18 cellular contexts compared by ENCODE assay signal in genomic region chr5:122766130-122766529, GRCh38. TPM values are rescaled to one million over a fixed set of nuclear protein-coding genes. Genes with fewer than 3 reads are reported as not detected.
DNase-seq lines count a peak whose midpoint lies in the region; ATAC-seq, FAIRE-seq and TF ChIP-seq lines count a peak whose summit lies in the region.
"Had no signal": no experiment of that assay in that cellular context is flagged by ENCODE, and none has a peak within 500 bp of the region (broad histone marks: within the 10 kb centered on the region; RNA-seq: fewer than 3 reads in every experiment).

No MANE protein-coding gene starts in this region.

- no peak overlapping the region for H3K27ac ChIP-seq in K562 (ENCODE audit: extremely low read depth, low read depth, low read length)
- no peak overlapping the region for H3K27ac ChIP-seq in smooth muscle cell (ENCODE audit: low read depth)

- H3K9me3 ChIP-seq in K562 (replicated peaks; ENCODE audit: control insufficient read depth, insufficient read depth, low read depth, low read length), result no peaks in the 10 kb centered on the region
- no peaks in the 10 kb centered on the region for H3K9me3 ChIP-seq in smooth muscle cell (replicated peaks; ENCODE audit: low read depth)

- ATAC-seq in K562, result no peak
- ATAC-seq: GM12878 had no signal

- H3F3A ChIP-seq in smooth muscle cell (ENCODE audit: low read depth), result no peaks in the 10 kb centered on the region

- no peak for TF ChIP-seq POLR2A in K562 (conservative IDR thresholded peaks at IDR 0.05)

- in situ Hi-C loops in K562 (cut with MboI), result no loop called here

- TF ChIP-seq CTCF in K562 (IDR thresholded peaks at IDR 0.05 in 2 of 3, conservative IDR thresholded peaks at IDR 0.05 in 1 of 3; ENCODE audit: insufficient read depth in 2 of 3, low read depth in 1 of 3, low read length in 3 of 3), result no peak
- no peak for TF ChIP-seq CTCF in smooth muscle cell (IDR thresholded peaks at IDR 0.05; ENCODE audit: borderline replicate concordance, insufficient read depth, poor library complexity, severe bottlenecking)

- intact Hi-C loops in K562 (cut with micrococcal nuclease), result no loop called here

- no peaks in the 10 kb centered on the region for H3K36me3 ChIP-seq in K562 (ENCODE audit: control insufficient read depth, insufficient read depth, low read length)
- no peaks in the 10 kb centered on the region for H3K36me3 ChIP-seq in smooth muscle cell (ENCODE audit: low read depth)

- no peak for DNase-seq in K562 (ENCODE audit: extremely low read depth in 1 of 4, low spot score in 3 of 4)
- peak; percentile 56 for DNase-seq in foreskin melanocyte
- no peak for DNase-seq in smooth muscle cell (lab: John Stamatoyannopoulos, UW; ENCODE audit: unreplicated experiment)
- DNase-seq in ureter (ENCODE audit: low spot score), result no peak
- no peak for DNase-seq in NCI-H748 treated with DMSO at 0.1 percent for 48 hours (lab: John Stamatoyannopoulos, UW)
- no peak for DNase-seq in COR-L47 (lab: John Stamatoyannopoulos, UW)
- DNase-seq: C1 segment of cervical spinal cord; CD4-positive, alpha-beta memory T cell; DMS 273 treated with DMSO at 0.1 percent for 48 hours; DMS79; EL; GDM1; GOT3; H7; HCEC 1CT had no signal

- BruUV-seq in K562 (replicated peaks; lab: Mats Ljungman, UMichigan), result no TSS peak

- POLR2A ChIA-PET in K562 (lab: Yijun Ruan, JAX), result no interaction called here

- no peak for TF ChIP-seq EP300 in K562 (IDR thresholded peaks at IDR 0.05; ENCODE audit: low read length)

- CTCF ChIA-PET in K562 (lab: Yijun Ruan, JAX; ENCODE audit: low intra/inter-chr PET ratio), result no interaction called here

- no peaks in the 10 kb centered on the region; the same call in 1 of the 2 replicates for H4K20me1 ChIP-seq in K562 (replicated peaks; ENCODE audit: control insufficient read depth, insufficient read depth, low read length)
- H4K20me1 ChIP-seq in smooth muscle cell (ENCODE audit: low read depth), result no peaks in the 10 kb centered on the region

- H3K4me2 ChIP-seq in K562 (ENCODE audit: insufficient read depth, low read length) (no peak overlapping the region), smooth muscle cell (no peak overlapping the region)

- H3K27me3 ChIP-seq in K562 (ENCODE audit: control insufficient read depth in 2 of 2, insufficient read depth in 2 of 2, low read length in 2 of 2), result peaks cover 9 to 13% of the 10 kb centered on the region in 2 experiments; a peak in 3 of 5 replicates
- no peaks in the 10 kb centered on the region for H3K27me3 ChIP-seq in smooth muscle cell (ENCODE audit: low read depth)

- peak; percentile 52 for FAIRE-seq in K562 (lab: Jason Lieb, UNC)
- FAIRE-seq: D721Med, GM12878, GM19239 had no signal

- H2AFZ ChIP-seq in K562 (ENCODE audit: low read depth, low read length), result no peak overlapping the region
- H2AFZ ChIP-seq in smooth muscle cell (ENCODE audit: low read depth), result peak overlapping the region; percentile 54

- no peaks in the 10 kb centered on the region for H3K9me1 ChIP-seq in K562 (ENCODE audit: control insufficient read depth, insufficient read depth, low read length)

- H3K4me1 ChIP-seq in K562 (replicated peaks in 1 of 2; ENCODE audit: control insufficient read depth in 2 of 2, insufficient read depth in 2 of 2, low read length in 2 of 2) (no peaks in the 10 kb centered on the region; a peak in 1 of 5 replicates), smooth muscle cell (ENCODE audit: low read depth) (no peaks in the 10 kb centered on the region)

- H3K4me3 ChIP-seq in K562 (no peak overlapping the region), smooth muscle cell (no peak overlapping the region)
- H3K4me3 ChIP-seq: GM12878 had no signal

- TF ChIP-seq RAD21 in K562 (CRISPR knock-in tag; conservative IDR thresholded peaks at IDR 0.05 in 1 of 2, IDR thresholded peaks at IDR 0.05 in 1 of 2), result no peak

- no peaks in the 10 kb centered on the region for H3K79me2 ChIP-seq in K562 (ENCODE audit: control insufficient read depth, insufficient read depth, low read length)
- H3K79me2 ChIP-seq in smooth muscle cell (ENCODE audit: low read depth), result no peaks in the 10 kb centered on the region

- no peak overlapping the region for H3K9ac ChIP-seq in K562 (ENCODE audit: insufficient read depth in 1 of 2, low read depth in 2 of 2, low read length in 2 of 2)
- H3K9ac ChIP-seq in smooth muscle cell (ENCODE audit: low read depth), result no peak overlapping the region

TF ChIP-seq in K562, 482 proteins besides CTCF, POLR2A, EP300 and RAD21 (continues in another document):
- no peak for TF ChIP-seq CREB3L1 (IDR thresholded peaks at IDR 0.05; ENCODE audit: borderline replicate concordance, low read depth)
- no peak for TF ChIP-seq RHOXF2B (CRISPR knock-in tag; conservative IDR thresholded peaks at IDR 0.05)
- no peak for TF ChIP-seq L3MBTL2 (IDR thresholded peaks at IDR 0.05)
- no peak for TF ChIP-seq ZNF274 (IDR thresholded peaks at IDR 0.05; ENCODE audit: borderline replicate concordance, low read depth, low read length)
- TF ChIP-seq TCFL5 (CRISPR knock-in tag; conservative IDR thresholded peaks at IDR 0.05), result no peak
- TF ChIP-seq THAP7 (CRISPR knock-in tag; IDR thresholded peaks at IDR 0.05), result no peak
- no peak for TF ChIP-seq ATF3 (IDR thresholded peaks at IDR 0.05)
- TF ChIP-seq ATF3 (CRISPR knock-in tag; conservative IDR thresholded peaks at IDR 0.05), result no peak
- TF ChIP-seq CBFA2T3 (IDR thresholded peaks at IDR 0.05), result no peak
- no peak for TF ChIP-seq TAF1 (IDR thresholded peaks at IDR 0.05; ENCODE audit: control insufficient read depth, extremely low read depth, insufficient read depth, low read length, severe bottlenecking)
- no peak for TF ChIP-seq ZNF76 (CRISPR knock-in tag; IDR thresholded peaks at IDR 0.05; ENCODE audit: borderline replicate concordance)
- TF ChIP-seq HOMEZ (CRISPR knock-in tag; IDR thresholded peaks at IDR 0.05), result no peak
- no peak for TF ChIP-seq SLC30A9 (CRISPR knock-in tag; IDR thresholded peaks at IDR 0.05)

RNA-seq across cellular contexts. Expression of gene SNX2, which starts 8.8 kb away (rescaled TPM):
- 18.3 and 43.6 TPM in 2 replicates for total RNA-seq in K562 (2011; cell fraction: chromatin; rRNA removed; ENCODE audit: low replicate concordance)
- 12.3 and 15.4 TPM in 2 replicates for total RNA-seq in K562 (2011; cell fraction: nucleolus; rRNA removed)
- total RNA-seq in K562 (2011; cell fraction: nucleoplasm; rRNA removed), result 22.5 and 28.0 TPM in 2 replicates
- 33.8 and 35.2 TPM in 2 replicates for total RNA-seq in K562 (2014; rRNA removed)
- total RNA-seq in K562 (2014; rRNA removed; fragmentation: Illumina TruSeq; extraction: Trizol), result 67.4 and 75.9 TPM in 2 replicates
- 59.6 and 61.5 TPM in 2 replicates for total RNA-seq in K562 (2015; rRNA removed; fragmentation: Illumina TruSeq; extraction: Trizol)
- total RNA-seq in K562 (2021), result 43.6 and 45.8 TPM in 2 replicates
- 60.8 and 61.9 TPM in 2 replicates for polyA plus RNA-seq in K562 (2011; rRNA removed)
- 10.6 and 21.0 TPM in 2 replicates for polyA plus RNA-seq in K562 (2011; cell fraction: cytosol; rRNA removed)
- polyA plus RNA-seq in K562 (2011; cell fraction: nucleus; rRNA removed), result 7.3 and 13.0 TPM in 2 replicates
- polyA plus RNA-seq in K562 (2012), result 52.4 and 63.1 TPM in 2 replicates
- 50.3 and 58.1 TPM in 2 replicates for polyA plus RNA-seq in K562 (2014; fragmentation: Illumina TruSeq; extraction: Trizol)
- polyA plus RNA-seq in K562 (2014; fragmentation: Nextera tagmentation; extraction: Ambion mirVana), result 10 to 100 TPM; 52.8 to 86.0 TPM
- polyA plus RNA-seq in K562 (2014; rRNA removed), result 45.2 and 47.6 TPM in 2 replicates
- polyA minus RNA-seq in K562 (2011; rRNA and poly(A)+ RNA removed), result 66.4 and 76.5 TPM in 2 replicates
- 40.2 and 51.1 TPM in 2 replicates for polyA minus RNA-seq in K562 (2011; cell fraction: cytosol; rRNA and poly(A)+ RNA removed)
- polyA minus RNA-seq in K562 (2011; cell fraction: nucleus; rRNA and poly(A)+ RNA removed), result 17.9 and 41.4 TPM in 2 replicates
- 70.1 and 88.4 TPM in 2 replicates for total RNA-seq in smooth muscle cell
- polyA plus RNA-seq in smooth muscle cell, result 81.9 and 89.3 TPM in 2 replicates
- total RNA-seq in ureter, result 89.6 TPM
